In genomic region chr17:74853048-74853397, GRCh38 we compare ENCODE assay signal across 1 cellular context.
TF ChIP-seq lines count a peak whose summit lies in the region.

No MANE protein-coding gene starts in this region.

TF ChIP-seq in HCT116, 20 proteins besides CTCF, POLR2A, EP300 and RAD21 (continued from another document):
- TF ChIP-seq ZBTB33 (IDR thresholded peaks at IDR 0.05; ENCODE audit: extremely low read depth, insufficient replicate concordance, low read length) (no peak), SIN3A (IDR thresholded peaks at IDR 0.05; ENCODE audit: low read depth) (no peak), FOSL1 (IDR thresholded peaks at IDR 0.05; ENCODE audit: low read depth) (no peak), POLR2AphosphoS5 (IDR thresholded peaks at IDR 0.05; ENCODE audit: low read depth, low read length) (no peak)
